ENCODE assay signal across 8 cellular contexts in genomic region chr15:44738340-44738984, GRCh38. TPM values are rescaled to one million over a fixed set of nuclear protein-coding genes. Genes with fewer than 3 reads are reported as not detected.
DNase-seq lines count a peak whose midpoint lies in the region; ATAC-seq, FAIRE-seq and TF ChIP-seq lines count a peak whose summit lies in the region.

No MANE protein-coding gene starts in this region.

- H3K4me1 ChIP-seq in endothelial cell of umbilical vein (ENCODE audit: control insufficient read depth, extremely low read depth, insufficient read depth, low read length), result peaks cover 2% of the 10 kb centered on the region
- peaks cover 42 to 56% of the 10 kb centered on the region in 2 donors for H3K4me1 ChIP-seq in naive thymus-derived CD4-positive, alpha-beta T cell (ENCODE audit: control insufficient read depth in 2 of 2, insufficient read depth in 2 of 2, low read length in 2 of 2)

- peaks cover 24 to 62% (median 56%) of the 10 kb centered on the region in 7 donors for H3K4me1 Mint-ChIP-seq in naive thymus-derived CD4-positive, alpha-beta T cell

- peaks cover 0 to 2% (median 0%) of the 10 kb centered on the region in 5 donors for H3K27me3 Mint-ChIP-seq in naive thymus-derived CD4-positive, alpha-beta T cell

- dilution Hi-C loops in endothelial cell of umbilical vein (cut with MboI; ENCODE audit: extremely low pct_ligation_motif_present, low sequenced_read_pairs), result loop anchor here (25.0 kb wide), 1 partner anchor 151 kb away; no protein-coding TSS in a partner anchor

- no peak for TF ChIP-seq POLR2A in endothelial cell of umbilical vein (IDR thresholded peaks at IDR 0.05; ENCODE audit: low read depth, low read length)

- H3K27ac Mint-ChIP-seq in naive thymus-derived CD4-positive, alpha-beta T cell, result peak overlapping the region; percentile 23 to 95 (median 86)

- peak overlapping the region in 7 of 10 donors; percentile 49 to 67 (median 53) for H3K4me3 Mint-ChIP-seq in naive thymus-derived CD4-positive, alpha-beta T cell

- H3K4me3 ChIP-seq in endothelial cell of umbilical vein (replicated peaks in 1 of 3; ENCODE audit: insufficient read depth in 1 of 3, low read depth in 1 of 3, low read length in 3 of 3), result no peak overlapping the region
- H3K4me3 ChIP-seq in naive thymus-derived CD4-positive, alpha-beta T cell (ENCODE audit: low read length), result no peak overlapping the region

- H2AFZ ChIP-seq in endothelial cell of umbilical vein (ENCODE audit: low read depth, low read length), result no peak overlapping the region

- peaks cover 0 to 16% (median 0%) of the 10 kb centered on the region in 5 donors for H3K36me3 Mint-ChIP-seq in naive thymus-derived CD4-positive, alpha-beta T cell

- no peak overlapping the region for H3K27ac ChIP-seq in endothelial cell of umbilical vein (ENCODE audit: insufficient read depth, low read depth, low read length)
- peak overlapping the region; percentile 54 for H3K27ac ChIP-seq in naive thymus-derived CD4-positive, alpha-beta T cell (ENCODE audit: low read depth, low read length)

- ATAC-seq in SK-N-SH treated with all-trans-retinoic acid at 6 μM for 48 hours (peak; percentile 40; the same call in 2 of the 3 replicates), GM18858 (IDR thresholded peaks at IDR 0.05; ENCODE audit: unreplicated experiment) (no peak), HG03565 (IDR thresholded peaks at IDR 0.05; ENCODE audit: unreplicated experiment) (no peak), GM18861 (IDR thresholded peaks at IDR 0.05; ENCODE audit: unreplicated experiment) (no peak)
- peak; percentile 68 for ATAC-seq in naive thymus-derived CD4-positive, alpha-beta T cell

- TF ChIP-seq CTCF in endothelial cell of umbilical vein (IDR thresholded peaks at IDR 0.05; ENCODE audit: extremely low read depth in 1 of 2, insufficient read depth in 1 of 2, low read depth in 1 of 2, low read length in 2 of 2), result peak; percentile 40 to 45

- no peaks in the 10 kb centered on the region for H3K9me1 ChIP-seq in endothelial cell of umbilical vein (replicated peaks; ENCODE audit: control insufficient read depth, extremely low read depth, insufficient read depth, low read length)

- H3K4me2 ChIP-seq in endothelial cell of umbilical vein (ENCODE audit: insufficient read depth, low read length), result no peak overlapping the region

- intact Hi-C loops in endothelial cell of umbilical vein (cut with micrococcal nuclease), result loop anchor here (1.0 kb wide), 4 partner anchors 25 to 160 kb away; partner anchors contain the start of gene SPG11
- intact Hi-C loops in naive thymus-derived CD4-positive, alpha-beta T cell (cut with micrococcal nuclease), result loop anchor here (1.0 to 5.0 kb wide), 8 partner anchors 9 to 201 kb away; partner anchors contain the start of genes B2M (in 1 of the 2), EIF3J (in 1 of the 2), PATL2 (in 1 of the 2) and SPG11 (in 1 of the 2)

- CTCF ChIA-PET in endothelial cell of umbilical vein (lab: Charles Lee), result interaction anchor here (0.6 to 5.0 kb wide), 32 partner anchors 8 to 380 kb away, joined by 3 to 107 read pairs (median 5); partner anchors contain the start of genes B2M, PATL2 and SPG11
- CTCF ChIA-PET in naive thymus-derived CD4-positive, alpha-beta T cell (lab: Charles Lee), result interaction anchor here (0.6 to 6.4 kb wide), 17 partner anchors 11 to 160 kb away, joined by 3 to 171 read pairs (median 5); partner anchors contain the start of genes B2M, PATL2 and SPG11

- no peak overlapping the region for H3K9ac ChIP-seq in endothelial cell of umbilical vein (replicated peaks; ENCODE audit: extremely low read depth, insufficient read depth, low read length)

- H3K9me3 ChIP-seq in endothelial cell of umbilical vein (replicated peaks; ENCODE audit: control insufficient read depth, insufficient read depth, low read length), result no peaks in the 10 kb centered on the region
- H3K9me3 ChIP-seq in naive thymus-derived CD4-positive, alpha-beta T cell (ENCODE audit: control insufficient read depth in 2 of 3, low read length in 3 of 3), result no peaks in the 10 kb centered on the region

- DNase-seq in G401 (ENCODE audit: low spot score) (peak; percentile 45), Kasumi-1 (lab: John Stamatoyannopoulos, UW) (peak; percentile 38 to 54), endothelial cell of umbilical vein (ENCODE audit: low read depth, low spot score) (peak; percentile 66)
- peak in 6 of 9 donors; percentile 40 to 67 (median 60) for DNase-seq in naive thymus-derived CD4-positive, alpha-beta T cell

- H3K27me3 ChIP-seq in endothelial cell of umbilical vein (ENCODE audit: control insufficient read depth in 2 of 2, insufficient read depth in 2 of 2, low read length in 2 of 2), result no peaks in the 10 kb centered on the region
- H3K27me3 ChIP-seq in naive thymus-derived CD4-positive, alpha-beta T cell (ENCODE audit: control insufficient read depth in 2 of 2, insufficient read depth in 2 of 2, low read length in 2 of 2), result no peaks in the 10 kb centered on the region

- H3K79me2 ChIP-seq in endothelial cell of umbilical vein (ENCODE audit: control insufficient read depth, insufficient read depth, low read length), result no peaks in the 10 kb centered on the region

- in situ Hi-C loops in G401 (cut with HindIII; ENCODE audit: low sequenced_read_pairs), result no loop called here

- no peaks in the 10 kb centered on the region for H3K36me3 ChIP-seq in endothelial cell of umbilical vein (ENCODE audit: control insufficient read depth in 2 of 2, extremely low read depth in 1 of 2, insufficient read depth in 2 of 2, low read length in 2 of 2)
- no peaks in the 10 kb centered on the region for H3K36me3 ChIP-seq in naive thymus-derived CD4-positive, alpha-beta T cell (ENCODE audit: control insufficient read depth in 2 of 3, insufficient read depth in 3 of 3, low read length in 3 of 3)

- H3K9me3 Mint-ChIP-seq in naive thymus-derived CD4-positive, alpha-beta T cell, result peaks cover 0 to 6% (median 0%) of the 10 kb centered on the region in 11 donors

- H4K20me1 ChIP-seq in endothelial cell of umbilical vein (replicated peaks; ENCODE audit: control insufficient read depth, extremely low read depth, insufficient read depth, low read length), result no peaks in the 10 kb centered on the region

- BruUV-seq in endothelial cell of umbilical vein (replicated peaks; lab: Mats Ljungman, UMichigan), result no TSS peak

- peak; percentile 80 for FAIRE-seq in endothelial cell of umbilical vein (lab: Jason Lieb, UNC)

- POLR2A ChIA-PET in endothelial cell of umbilical vein (lab: Charles Lee), result interaction anchor here (0.8 to 1.6 kb wide), 4 partner anchors 10 to 75 kb away, joined by 3 to 4 read pairs (median 4); partner anchors contain the start of genes B2M, PATL2 and SPG11
- POLR2A ChIA-PET in naive thymus-derived CD4-positive, alpha-beta T cell (lab: Charles Lee), result interaction anchor here (0.7 to 39.4 kb wide), 12 partner anchors 19 to 155 kb away, joined by 3 to 3822 read pairs (median 4); partner anchors contain the start of genes B2M, PATL2 and SPG11

TF ChIP-seq in SK-N-SH treated with all-trans-retinoic acid at 6 μM for 48 hours, 23 proteins besides CTCF, POLR2A, EP300 and RAD21:
- no peak for TF ChIP-seq TCF4 (CRISPR knock-in tag; IDR thresholded peaks at IDR 0.05; ENCODE audit: borderline replicate concordance)
- no peak for TF ChIP-seq SNAI2 (CRISPR knock-in tag; IDR thresholded peaks at IDR 0.05)

TF ChIP-seq in endothelial cell of umbilical vein, 7 proteins besides CTCF, POLR2A, EP300 and RAD21 (continues in another document):
- TF ChIP-seq MYC (IDR thresholded peaks at IDR 0.05; ENCODE audit: low read depth, low read length) (no peak), GATA2 (IDR thresholded peaks at IDR 0.05; ENCODE audit: insufficient read depth, insufficient read length, low read depth, low read length) (no peak), JUN (IDR thresholded peaks at IDR 0.05; ENCODE audit: borderline replicate concordance, insufficient read depth, insufficient read length, low read depth) (no peak)

RNA-seq across cellular contexts. Expression of gene TRIM69, which starts 2.1 kb away (rescaled TPM):
- 9.2 and 10.6 TPM in 2 replicates for total RNA-seq in G401 (2014; rRNA removed; shearing (Covaris generic))
- 10.5 and 13.0 TPM in 2 replicates for total RNA-seq in endothelial cell of umbilical vein
- 4.3 and 4.8 TPM in 2 replicates for polyA plus RNA-seq in endothelial cell of umbilical vein
- polyA plus RNA-seq in endothelial cell of umbilical vein (2011; cell fraction: cytosol; rRNA removed), result 5.9 and 6.6 TPM in 2 replicates
- polyA plus RNA-seq in endothelial cell of umbilical vein (2011; cell fraction: nucleus; rRNA removed), result 2.7 and 3.7 TPM in 2 replicates
- 7.3 and 8.4 TPM in 2 replicates for polyA plus RNA-seq in endothelial cell of umbilical vein (2012)
- 13.0 and 13.3 TPM in 2 replicates for polyA minus RNA-seq in endothelial cell of umbilical vein
- polyA minus RNA-seq in endothelial cell of umbilical vein (2011; cell fraction: cytosol; rRNA and poly(A)+ RNA removed), result 4.7 TPM
- 3.3 and 4.6 TPM in 2 replicates for polyA minus RNA-seq in endothelial cell of umbilical vein (2011; cell fraction: nucleus; rRNA and poly(A)+ RNA removed)
- total RNA-seq in naive thymus-derived CD4-positive, alpha-beta T cell, result 10 to 100 TPM; 12.4 to 65.0 (median 28.0) TPM
- polyA plus RNA-seq in naive thymus-derived CD4-positive, alpha-beta T cell, result 10 to 100 TPM; 17.4 to 17.8 TPM

RNA-seq across cellular contexts. Expression of gene B2M, which starts 27.1 kb away (rescaled TPM):
- total RNA-seq in G401 (2014; rRNA removed; shearing (Covaris generic)), result 977 and 997 TPM in 2 replicates
- total RNA-seq in endothelial cell of umbilical vein, result 725 and 985 TPM in 2 replicates
- 5,169 and 5,206 TPM in 2 replicates for polyA plus RNA-seq in endothelial cell of umbilical vein
- polyA plus RNA-seq in endothelial cell of umbilical vein (2011; cell fraction: cytosol; rRNA removed), result 3,465 and 6,175 TPM in 2 replicates
- 752 and 1,571 TPM in 2 replicates for polyA plus RNA-seq in endothelial cell of umbilical vein (2011; cell fraction: nucleus; rRNA removed)
- polyA plus RNA-seq in endothelial cell of umbilical vein (2012), result 2,187 and 2,905 TPM in 2 replicates
- polyA minus RNA-seq in endothelial cell of umbilical vein, result 566 and 595 TPM in 2 replicates
- polyA minus RNA-seq in endothelial cell of umbilical vein (2011; cell fraction: cytosol; rRNA and poly(A)+ RNA removed), result 722 TPM
- 140 and 206 TPM in 2 replicates for polyA minus RNA-seq in endothelial cell of umbilical vein (2011; cell fraction: nucleus; rRNA and poly(A)+ RNA removed)
- 1,000 to 10,000 TPM; 4,325 to 8,698 (median 6,221) TPM for total RNA-seq in naive thymus-derived CD4-positive, alpha-beta T cell
- over 10,000 TPM; 23,113 to 34,374 TPM for polyA plus RNA-seq in naive thymus-derived CD4-positive, alpha-beta T cell

RNA-seq across cellular contexts. Expression of gene PATL2, which starts 27.3 kb away (rescaled TPM):
- total RNA-seq in G401 (2014; rRNA removed; shearing (Covaris generic)), result not detected in 2 replicates
- total RNA-seq in endothelial cell of umbilical vein, result 0.42 TPM in 1 of 2 replicates, not detected in the other
- 0.18 and 0.33 TPM in 2 replicates for polyA plus RNA-seq in endothelial cell of umbilical vein
- polyA plus RNA-seq in endothelial cell of umbilical vein (2011; cell fraction: cytosol; rRNA removed), result 0.04 and 0.18 TPM in 2 replicates
- polyA plus RNA-seq in endothelial cell of umbilical vein (2011; cell fraction: nucleus; rRNA removed), result 0.87 and 1.6 TPM in 2 replicates
- polyA plus RNA-seq in endothelial cell of umbilical vein (2012), result 0.40 and 0.48 TPM in 2 replicates
- polyA minus RNA-seq in endothelial cell of umbilical vein, result 0.32 and 0.76 TPM in 2 replicates
- polyA minus RNA-seq in endothelial cell of umbilical vein (2011; cell fraction: cytosol; rRNA and poly(A)+ RNA removed), result not detected
- 1.3 TPM in 2 replicates for polyA minus RNA-seq in endothelial cell of umbilical vein (2011; cell fraction: nucleus; rRNA and poly(A)+ RNA removed)
- total RNA-seq in naive thymus-derived CD4-positive, alpha-beta T cell, result 10 to 100 TPM; 37.4 to 83.8 (median 71.3) TPM
- polyA plus RNA-seq in naive thymus-derived CD4-positive, alpha-beta T cell, result 10 to 100 TPM; 11.4 to 17.3 TPM

Comparison
In these comparisons a context has a peak if more than half of its experiments do, and no peak if none do; other contexts are left out.
1. ATAC-seq: peak in SK-N-SH treated with all-trans-retinoic acid at 6 μM for 48 hours (single experiment) and naive thymus-derived CD4-positive, alpha-beta T cell (single experiment); none in GM18858 (single experiment), HG03565 (single experiment) and GM18861 (single experiment).
2. RNA of gene PATL2, which starts 27.3 kb away (total RNA-seq): 37.4 to 83.8 TPM in naive thymus-derived CD4-positive, alpha-beta T cell; 0.42 TPM in endothelial cell of umbilical vein and not detected in G401; every median in the first group is over 10 times any median in the second.
3. Peak in every context shown above with its lines, with median percentiles within 50 percentile points of each other: DNase-seq.